Comparison of ENCODE assay signal across 14 cellular contexts in genomic region chr18:12140866-12141265, GRCh38. TPM values are rescaled to one million over a fixed set of nuclear protein-coding genes. Genes with fewer than 3 reads are reported as not detected.
"Had no signal": no experiment of that assay in that cellular context is flagged by ENCODE, and none has a peak within 500 bp of the region (broad histone marks: within the 10 kb centered on the region; RNA-seq: fewer than 3 reads in every experiment).

No MANE protein-coding gene starts in this region.

RNA-seq across cellular contexts. Expression of gene ANKRD62, which starts 47.2 kb away (rescaled TPM):
- total RNA-seq: activated B cell treated with CpG ODN at 0.5 μM for 24 hours; activated CD4-positive, alpha-beta memory T cell treated with anti-CD3 and anti-CD28 coated beads for 36 hours; activated CD4-positive, alpha-beta memory T cell treated with anti-CD3 and anti-CD28 coated beads, Interleukin-2, amount 10 ng/mL, durations not matched to agents 7 days and 5 days; activated CD4-positive, alpha-beta T cell treated with anti-CD3 and anti-CD28 coated beads for 36 hours; activated CD4-positive, alpha-beta T cell treated with anti-CD3 and anti-CD28 coated beads, Interleukin-2, amount 10 ng/mL, durations not matched to agents 24 days and 14 days; activated CD4-positive, alpha-beta T cell treated with anti-CD3 and anti-CD28 coated beads, Interleukin-2, amount 10 ng/mL, durations not matched to agents 7 days and 5 days; activated CD8-positive, alpha-beta memory T cell treated with anti-CD3 and anti-CD28 coated beads for 36 hours; activated CD8-positive, alpha-beta memory T cell treated with anti-CD3 and anti-CD28 coated beads, Interleukin-2, amount 10 ng/mL, durations not matched to agents 7 days and 5 days; activated CD8-positive, alpha-beta T cell treated with anti-CD3 and anti-CD28 coated beads for 36 hours; activated CD8-positive, alpha-beta T cell treated with anti-CD3 and anti-CD28 coated beads, Interleukin-2, amount 10 ng/mL, durations not matched to agents 7 days and 5 days; T-helper 1 cell treated with Interleukin-12 subunit alpha and Interleukin-12 subunit beta and Interleukin-4 antibody, amounts not matched to agents 30 ng/mL and 1 ng/mL, for 36 hours; T-helper 17 cell; T-helper 2 cell treated with Interferon-gamma antibody and Interleukin-4, amounts not matched to agents 100 ng/mL and 5 ng/mL, for 36 hours; WTC11 had no signal
